Comparison of ENCODE assay signal across 16 cellular contexts in genomic region chr17:71142333-71142732, GRCh38.
DNase-seq lines count a peak whose midpoint lies in the region; ATAC-seq, FAIRE-seq and TF ChIP-seq lines count a peak whose summit lies in the region.
"Had no signal": no experiment of that assay in that cellular context is flagged by ENCODE, and none has a peak within 500 bp of the region (broad histone marks: within the 10 kb centered on the region; RNA-seq: fewer than 3 reads in every experiment).

No MANE protein-coding gene starts in this region.

- TF ChIP-seq RAD21 in A549 (conservative IDR thresholded peaks at IDR 0.05 in 1 of 2, IDR thresholded peaks at IDR 0.05 in 1 of 2), result no peak

- intact Hi-C loops in Right ventricle myocardium inferior (cut with DNase I), result no loop called here

- H3K79me2 ChIP-seq in ACC112 (ENCODE audit: control insufficient read depth, insufficient read depth, low read length, unreplicated experiment) (no peaks in the 10 kb centered on the region), keratinocyte (ENCODE audit: control insufficient read depth, insufficient read depth, low read length) (no peaks in the 10 kb centered on the region)

- H3K36me3 ChIP-seq in ACC112 (ENCODE audit: insufficient read depth, low read length) (no peaks in the 10 kb centered on the region), keratinocyte (ENCODE audit: control insufficient read depth in 2 of 2, extremely low read depth in 1 of 2, insufficient read depth in 2 of 2, low read length in 2 of 2) (no peaks in the 10 kb centered on the region)

- dilution Hi-C loops in keratinocyte (cut with MboI; ENCODE audit: extremely low pct_ligation_motif_present, low sequenced_read_pairs), result no loop called here

- ATAC-seq in A549 (no peak), Right ventricle myocardium inferior (no peak), HG03097 (IDR thresholded peaks at IDR 0.05; ENCODE audit: low FRiP score, unreplicated experiment) (no peak)
- ATAC-seq: K562 had no signal

- no peaks in the 10 kb centered on the region for H4K20me1 ChIP-seq in keratinocyte (ENCODE audit: control insufficient read depth, extremely low read depth, insufficient read depth, low read length)

- POLR2A ChIA-PET in A549 (lab: Yijun Ruan, JAX), result no interaction called here

- H3K4me2 ChIP-seq in A549 (no peak overlapping the region), keratinocyte (ENCODE audit: control insufficient read depth, extremely low read depth, insufficient read depth, low read depth, low read length) (no peak overlapping the region)
- H3K4me2 ChIP-seq: SK-N-SH had no signal

- no peaks in the 10 kb centered on the region for H3K9me1 ChIP-seq in keratinocyte (ENCODE audit: control insufficient read depth, extremely low read depth, insufficient read depth, low read length)

- no peak for TF ChIP-seq POLR2A in A549 (IDR thresholded peaks at IDR 0.05; ENCODE audit: low read length)

- TF ChIP-seq CTCF in A549 (IDR thresholded peaks at IDR 0.05) (no peak), keratinocyte (optimal IDR thresholded peaks at IDR 0.05 in 1 of 3, IDR thresholded peaks at IDR 0.05 in 1 of 3, conservative IDR thresholded peaks at IDR 0.05 in 1 of 3; ENCODE audit: extremely low read depth in 1 of 3, insufficient read depth in 2 of 3, low read length in 3 of 3) (no peak)

- H3K9me3 ChIP-seq in A549 (no peaks in the 10 kb centered on the region; the same call in 2 of the 3 replicates), keratinocyte (ENCODE audit: control insufficient read depth, low read depth, low read length) (no peaks in the 10 kb centered on the region)
- H3K9me3 ChIP-seq: SK-N-SH had no signal

- H2AFZ ChIP-seq in ACC112 (ENCODE audit: low read length, unreplicated experiment), result peak overlapping the region; percentile 71
- H2AFZ ChIP-seq in keratinocyte (ENCODE audit: control insufficient read depth, low read length), result no peak overlapping the region

- no peak for TF ChIP-seq EP300 in A549 (IDR thresholded peaks at IDR 0.05)

- 13% methylated on average over 3 of the region's 3 CpGs for WGBS in A549 (ENCODE audit: missing lambda C conversion rate)

- CTCF ChIA-PET in A549 (lab: Yijun Ruan, JAX), result interaction anchor here (0.7 to 1.1 kb wide), 2 partner anchors 9 to 25 kb away, joined by 3 read pairs; no protein-coding TSS in a partner anchor

- no peaks in the 10 kb centered on the region for H3K4me1 ChIP-seq in A549
- H3K4me1 ChIP-seq in ACC112 (ENCODE audit: control insufficient read depth, insufficient read depth, low read length, unreplicated experiment), result no peaks in the 10 kb centered on the region
- H3K4me1 ChIP-seq in keratinocyte (ENCODE audit: control insufficient read depth, extremely low read depth, insufficient read depth, low read length), result no peaks in the 10 kb centered on the region

- no peaks in the 10 kb centered on the region for H3K27me3 ChIP-seq in ACC112 (ENCODE audit: insufficient read depth, low read length)
- no peaks in the 10 kb centered on the region for H3K27me3 ChIP-seq in keratinocyte (ENCODE audit: control insufficient read depth, extremely low read depth, insufficient read depth, low read length)

- FAIRE-seq in A549 (lab: Jason Lieb, UNC) (peak; percentile 82), keratinocyte (lab: Jason Lieb, UNC) (peak; percentile 26)
- FAIRE-seq: HTR-8/SVneo, K562 had no signal

- H3K27ac ChIP-seq in A549 (no peak overlapping the region), ACC112 (ENCODE audit: low read depth, low read length) (no peak overlapping the region), keratinocyte (ENCODE audit: control insufficient read depth, insufficient read depth, low read length) (no peak overlapping the region)
- H3K27ac ChIP-seq: C4-2B had no signal

- H3K4me3 ChIP-seq in A549 (no peak overlapping the region), ACC112 (ENCODE audit: low read depth, low read length) (peak overlapping the region; percentile 63; the same call in 1 of the 2 replicates), keratinocyte (ENCODE audit: control insufficient read depth in 2 of 3, extremely low read depth in 1 of 3, insufficient read depth in 2 of 3, low read depth in 1 of 3, low read length in 3 of 3) (no peak overlapping the region)
- H3K4me3 ChIP-seq: K562 had no signal

- DNase-seq in A549 (ENCODE audit: low read depth in 1 of 2, low spot score in 1 of 2), result no peak
- peak; percentile 70 for DNase-seq in NCI-H748 (lab: John Stamatoyannopoulos, UW; ENCODE audit: unreplicated experiment)
- no peak for DNase-seq in keratinocyte (ENCODE audit: low read depth, low spot score)
- no peak for DNase-seq in Right ventricle myocardium inferior (ENCODE audit: missing footprints)
- no peak for DNase-seq in NCI-H524 (lab: John Stamatoyannopoulos, UW)
- DNase-seq in NCI-H446 treated with DMSO at 0.1 percent for 48 hours (lab: John Stamatoyannopoulos, UW), result no peak
- DNase-seq: NCI-H2081 treated with DMSO at 0.1 percent for 48 hours, NCI-H526, Right ventricle myocardium superior, SK-N-SH, T-helper 1 cell had no signal

- H3K9ac ChIP-seq in keratinocyte (ENCODE audit: control insufficient read depth, extremely low read depth, insufficient read depth, low read length), result no peak overlapping the region
- H3K9ac ChIP-seq: SK-N-SH had no signal

TF ChIP-seq in A549, 52 proteins besides CTCF, POLR2A, EP300 and RAD21:
- TF ChIP-seq MAX (IDR thresholded peaks at IDR 0.05) (no peak), NR3C1 (IDR thresholded peaks at IDR 0.05) (no peak), NFE2L2 (conservative IDR thresholded peaks at IDR 0.05; ENCODE audit: low read length) (no peak), FOSL2 (IDR thresholded peaks at IDR 0.05) (no peak), FOSL2 (CRISPR knock-in tag; IDR thresholded peaks at IDR 0.05) (no peak), SREBF2 (IDR thresholded peaks at IDR 0.05) (no peak), SMC3 (IDR thresholded peaks at IDR 0.05) (no peak), CBX2 (IDR thresholded peaks at IDR 0.05; ENCODE audit: borderline replicate concordance, low read depth) (no peak), MAZ (IDR thresholded peaks at IDR 0.05; ENCODE audit: borderline replicate concordance, low read depth, low read length) (no peak), CHD2 (IDR thresholded peaks at IDR 0.05; ENCODE audit: low read length, partially characterized antibody) (no peak), MYC (IDR thresholded peaks at IDR 0.05; ENCODE audit: borderline replicate concordance, low read length) (no peak), RFX5 (IDR thresholded peaks at IDR 0.05) (no peak), HEYL (CRISPR knock-in tag; IDR thresholded peaks at IDR 0.05) (no peak), ATOH8 (CRISPR knock-in tag; IDR thresholded peaks at IDR 0.05; ENCODE audit: low read depth) (no peak), JUN (IDR thresholded peaks at IDR 0.05) (no peak), HOXB5 (CRISPR knock-in tag; IDR thresholded peaks at IDR 0.05) (no peak), HOXA7 (CRISPR knock-in tag; IDR thresholded peaks at IDR 0.05) (no peak), ZC3H11A (IDR thresholded peaks at IDR 0.05) (no peak), EHMT2 (IDR thresholded peaks at IDR 0.05; ENCODE audit: low read depth) (no peak), CBX8 (IDR thresholded peaks at IDR 0.05) (no peak)
